ENCODE assay signal across 17 cellular contexts in genomic region chr21:43613755-43614638, GRCh38. TPM values are rescaled to one million over a fixed set of nuclear protein-coding genes. Genes with fewer than 3 reads are reported as not detected.
A peak's percentile ranks its signal among the peaks of the same experiment; 100 is the strongest.
DNase-seq lines count a peak whose midpoint lies in the region; ATAC-seq and TF ChIP-seq lines count a peak whose summit lies in the region.
"Had no signal": no experiment of that assay in that cellular context is flagged by ENCODE, and none has a peak within 500 bp of the region (broad histone marks: within the 10 kb centered on the region; RNA-seq: fewer than 3 reads in every experiment).

No MANE protein-coding gene starts in this region.

- no peaks in the 10 kb centered on the region for H3K79me2 ChIP-seq in fibroblast of lung (ENCODE audit: control insufficient read depth, insufficient read depth, low read length)

- H3K9me3 ChIP-seq in fibroblast of lung (ENCODE audit: control insufficient read depth, insufficient read depth, low read depth, low read length): no peaks in the 10 kb centered on the region
- H3K9me3 ChIP-seq in stomach: no peaks in the 10 kb centered on the region
- H3K9me3 ChIP-seq: mucosa of descending colon, thoracic aorta had no signal

- intact Hi-C loops in stomach (cut with DNase I; ENCODE audit: low total_unique reads): no loop called here

- H3K36me3 ChIP-seq in fibroblast of lung (ENCODE audit: control insufficient read depth, insufficient read depth, low read length) (no peaks in the 10 kb centered on the region), stomach (no peaks in the 10 kb centered on the region)
- H3K36me3 ChIP-seq: thoracic aorta had no signal

- no peak for TF ChIP-seq POLR2A in stomach (IDR thresholded peaks at IDR 0.05)

- DNase-seq in AG10803 (ENCODE audit: low read depth): peak; percentile 67
- peak; percentile 70 for DNase-seq in GM13976 (ENCODE audit: low spot score)
- peak; percentile 86 for DNase-seq in RPMI7951 (ENCODE audit: low read depth)
- DNase-seq in fibroblast of lung (ENCODE audit: low read depth in 2 of 2): peak; percentile 62 to 71
- no peak for DNase-seq in stomach
- DNase-seq in iPS-NIHi7 (ENCODE audit: extremely low spot score): no peak
- DNase-seq in HFFc6: no peak
- DNase-seq: activated CD4-positive, alpha-beta memory T cell treated with anti-CD3 and anti-CD28 coated beads for 36 hours; DMS53; kidney glomerular epithelial cell; mucosa of descending colon; NCI-H524 treated with DMSO at 0.1 percent for 48 hours; posterior cingulate gyrus; T-helper 17 cell had no signal

- no peak for ATAC-seq in GM19467 (IDR thresholded peaks at IDR 0.05; ENCODE audit: unreplicated experiment)
- ATAC-seq: mucosa of descending colon, T-helper 17 cell had no signal

- no peak overlapping the region for H3K9ac ChIP-seq in fibroblast of lung (ENCODE audit: insufficient read depth, low read length)

- H3K4me2 ChIP-seq in fibroblast of lung (ENCODE audit: extremely low read depth, insufficient read depth, low read length): no peak overlapping the region

- H3K4me1 ChIP-seq in fibroblast of lung (ENCODE audit: control insufficient read depth, extremely low read depth, insufficient read depth, low read length) (peaks cover 3% of the 10 kb centered on the region), stomach (peaks cover 26 to 40% (median 31%) of the 10 kb centered on the region in 4 donors)

- H3K4me1 Mint-ChIP-seq in HFFc6 (ENCODE audit: low read depth): peaks cover 29% of the 10 kb centered on the region
- H3K4me1 Mint-ChIP-seq: T-helper 17 cell had no signal

- H2AFZ ChIP-seq in fibroblast of lung (ENCODE audit: low read length): no peak overlapping the region

- in situ Hi-C loops in GM13976 (cut with MboI; ENCODE audit: low sequenced_read_pairs, unreplicated experiment): no loop called here

- no peaks in the 10 kb centered on the region; the same call in 1 of the 2 replicates for H3K27me3 Mint-ChIP-seq in HFFc6 (ENCODE audit: insufficient read depth)
- H3K27me3 Mint-ChIP-seq: activated CD4-positive, alpha-beta memory T cell treated with anti-CD3 and anti-CD28 coated beads for 36 hours; T-helper 17 cell had no signal

- H3K27me3 ChIP-seq in fibroblast of lung (ENCODE audit: control insufficient read depth, insufficient read depth, low read length): no peaks in the 10 kb centered on the region
- no peaks in the 10 kb centered on the region for H3K27me3 ChIP-seq in stomach

- H3K4me3 Mint-ChIP-seq in HFFc6: no peak overlapping the region
- H3K4me3 Mint-ChIP-seq: activated CD4-positive, alpha-beta memory T cell treated with anti-CD3 and anti-CD28 coated beads for 36 hours; T-helper 17 cell had no signal

- 73 to 84% (median 82%) methylated on average over 8 of the region's 8 CpGs for WGBS in stomach, 5 donors

- no peak for TF ChIP-seq CTCF in AG10803 (conservative IDR thresholded peaks at IDR 0.05; ENCODE audit: low read length)
- TF ChIP-seq CTCF in GM13976 (IDR thresholded peaks at IDR 0.05; ENCODE audit: borderline replicate concordance, control extremely low read depth, extremely low read depth, insufficient read depth, missing control alignments): no peak
- TF ChIP-seq CTCF in fibroblast of lung (conservative IDR thresholded peaks at IDR 0.05 in 1 of 2, IDR thresholded peaks at IDR 0.05 in 1 of 2; ENCODE audit: low read depth in 1 of 2, low read length in 2 of 2): no peak
- no peak for TF ChIP-seq CTCF in stomach (IDR thresholded peaks at IDR 0.05)
- no peak for TF ChIP-seq CTCF in HFFc6 (IDR thresholded peaks at IDR 0.05)

- no peaks in the 10 kb centered on the region for H4K20me1 ChIP-seq in fibroblast of lung (ENCODE audit: control insufficient read depth, extremely low read depth, insufficient read depth, low read length)

- H3K27ac ChIP-seq in fibroblast of lung (ENCODE audit: insufficient read depth, low read length) (no peak overlapping the region), stomach (no peak overlapping the region)
- H3K27ac ChIP-seq: RWPE1, thoracic aorta had no signal

- TF ChIP-seq EP300 in stomach (IDR thresholded peaks at IDR 0.05): no peak

- no peak overlapping the region for H3K27ac Mint-ChIP-seq in HFFc6
- H3K27ac Mint-ChIP-seq: activated CD4-positive, alpha-beta memory T cell treated with anti-CD3 and anti-CD28 coated beads for 36 hours; T-helper 17 cell had no signal

- H3K9me3 Mint-ChIP-seq in HFFc6: no peaks in the 10 kb centered on the region
- H3K9me3 Mint-ChIP-seq: activated CD4-positive, alpha-beta memory T cell treated with anti-CD3 and anti-CD28 coated beads for 36 hours had no signal

- no peak overlapping the region for H3K4me3 ChIP-seq in AG10803 (ENCODE audit: low read length)
- no peak overlapping the region for H3K4me3 ChIP-seq in fibroblast of lung (replicated peaks in 1 of 4; ENCODE audit: control extremely low read depth in 1 of 4, insufficient read depth in 1 of 4, low read depth in 3 of 4, low read length in 4 of 4)
- no peak overlapping the region for H3K4me3 ChIP-seq in stomach
- H3K4me3 ChIP-seq: mucosa of descending colon, thoracic aorta had no signal

- no peaks in the 10 kb centered on the region for H3K36me3 Mint-ChIP-seq in HFFc6 (ENCODE audit: low read depth)
- H3K36me3 Mint-ChIP-seq: activated CD4-positive, alpha-beta memory T cell treated with anti-CD3 and anti-CD28 coated beads for 36 hours had no signal

RNA-seq across cellular contexts. Expression of gene HSF2BP, which starts 45.3 kb away (rescaled TPM):
- total RNA-seq in RPMI7951 (2014; rRNA removed; shearing (Covaris generic)): 0.49 and 0.96 TPM in 2 replicates
- total RNA-seq in fibroblast of lung: 1.2 and 1.8 TPM in 2 replicates
- polyA plus RNA-seq in fibroblast of lung: 0.60 and 0.70 TPM in 2 replicates
- 0.43 and 0.44 TPM in 2 replicates for polyA plus RNA-seq in fibroblast of lung (2012)
- polyA minus RNA-seq in fibroblast of lung (ENCODE audit: low replicate concordance): 0.67 TPM in 1 of 2 replicates, not detected in the other
- total RNA-seq in stomach: 1 to 10 TPM in 1 of 5 donors, under 1 TPM in 1, not detected in 3; 0.58 to 1.5 TPM
- under 1 TPM; 0.23 to 0.31 (median 0.25) TPM for polyA plus RNA-seq in stomach
- total RNA-seq in HFFc6 (2021; fragmentation: NEBNext Ultra II Directional; extraction: Animal tissue kit (Norgen Biotek cat#: 25700)): under 1 TPM; 0.33 to 0.90 (median 0.59) TPM

RNA-seq across cellular contexts. Expression of gene RRP1B, which starts 45.4 kb away (rescaled TPM):
- total RNA-seq in RPMI7951 (2014; rRNA removed; shearing (Covaris generic)): 12.1 and 13.1 TPM in 2 replicates
- 16.9 and 20.3 TPM in 2 replicates for total RNA-seq in fibroblast of lung
- 11.7 and 17.7 TPM in 2 replicates for polyA plus RNA-seq in fibroblast of lung
- polyA plus RNA-seq in fibroblast of lung (2012): 12.0 and 17.3 TPM in 2 replicates
- 11.5 and 20.2 TPM in 2 replicates for polyA minus RNA-seq in fibroblast of lung (ENCODE audit: low replicate concordance)
- 10 to 100 TPM in 4 of 5 donors, 1 to 10 TPM in 1; 6.4 to 23.6 (median 14.9) TPM for total RNA-seq in stomach
- polyA plus RNA-seq in stomach: 1 to 10 TPM; 4.0 to 6.3 (median 6.2) TPM
- 10 to 100 TPM; 26.9 to 34.4 (median 27.6) TPM for total RNA-seq in HFFc6 (2021; fragmentation: NEBNext Ultra II Directional; extraction: Animal tissue kit (Norgen Biotek cat#: 25700))

Comparison
In these comparisons a context has a peak if more than half of its experiments do, and no peak if none do; other contexts are left out.
1. DNase-seq: peak in AG10803 (single experiment), GM13976 (single experiment), RPMI7951 (single experiment) and fibroblast of lung (2 of 2); none in stomach (single experiment), iPS-NIHi7 (single experiment) and HFFc6 (single experiment).